ENCODE assay signal across 17 cellular contexts in genomic region chr17:1745513-1746020, GRCh38. TPM values are rescaled to one million over a fixed set of nuclear protein-coding genes. Genes with fewer than 3 reads are reported as not detected.
DNase-seq lines count a peak whose midpoint lies in the region; ATAC-seq, FAIRE-seq and TF ChIP-seq lines count a peak whose summit lies in the region.
"Had no signal": no experiment of that assay in that cellular context is flagged by ENCODE, and none has a peak within 500 bp of the region (broad histone marks: within the 10 kb centered on the region; RNA-seq: fewer than 3 reads in every experiment).

No MANE protein-coding gene starts in this region.

- H4K91ac ChIP-seq in H1 (replicated peaks; ENCODE audit: insufficient read length, low read length), result no peak overlapping the region
- H4K91ac ChIP-seq in mesenchymal stem cell (ENCODE audit: low read length), result peak overlapping the region; percentile 34

- H3K4me1 ChIP-seq in H1 (replicated peaks in 1 of 4; ENCODE audit: control insufficient read depth in 3 of 4, insufficient read depth in 4 of 4, low read length in 3 of 4) (peaks cover 0 to 8% (median 3%) of the 10 kb centered on the region in 4 experiments; a peak in 4 of 7 replicates), mesenchymal stem cell (ENCODE audit: control insufficient read depth, insufficient read depth, low read depth, low read length) (peaks cover 14% of the 10 kb centered on the region), suprapubic skin (peaks cover 41% of the 10 kb centered on the region)

- no peak overlapping the region; the same call in 1 of the 2 replicates for H3K18ac ChIP-seq in H1 (ENCODE audit: extremely low read depth, low read length)
- H3K18ac ChIP-seq in mesenchymal stem cell (ENCODE audit: low read depth in 1 of 2, low read length in 2 of 2), result no peak overlapping the region

- TF ChIP-seq EP300 in H1 (IDR thresholded peaks at IDR 0.05; ENCODE audit: borderline replicate concordance in 1 of 2, low read depth in 2 of 2, low read length in 2 of 2) (no peak), suprapubic skin (IDR thresholded peaks at IDR 0.05) (no peak)

- H3K27ac Mint-ChIP-seq in activated CD4-positive, alpha-beta T cell treated with anti-CD3 and anti-CD28 coated beads, Interleukin-2, amount 10 ng/mL, durations not matched to agents 7 days and 5 days, result peak overlapping the region; percentile 19
- H3K27ac Mint-ChIP-seq in activated CD4-positive, alpha-beta T cell treated with anti-CD3 and anti-CD28 coated beads, Interleukin-2, amount 10 ng/mL, durations not matched to agents 24 days and 14 days, result no peak overlapping the region
- no peak overlapping the region for H3K27ac Mint-ChIP-seq in chondrocyte (ENCODE audit: unreplicated experiment)
- no peak overlapping the region for H3K27ac Mint-ChIP-seq in activated CD8-positive, alpha-beta T cell treated with anti-CD3 and anti-CD28 coated beads for 36 hours
- H3K27ac Mint-ChIP-seq: GM23338, H9 had no signal

- H3K27me3 Mint-ChIP-seq in activated CD4-positive, alpha-beta T cell treated with anti-CD3 and anti-CD28 coated beads, Interleukin-2, amount 10 ng/mL, durations not matched to agents 7 days and 5 days, result no peaks in the 10 kb centered on the region
- no peaks in the 10 kb centered on the region for H3K27me3 Mint-ChIP-seq in activated CD4-positive, alpha-beta T cell treated with anti-CD3 and anti-CD28 coated beads, Interleukin-2, amount 10 ng/mL, durations not matched to agents 24 days and 14 days
- no peaks in the 10 kb centered on the region for H3K27me3 Mint-ChIP-seq in chondrocyte (ENCODE audit: low read depth)
- H3K27me3 Mint-ChIP-seq in activated CD8-positive, alpha-beta T cell treated with anti-CD3 and anti-CD28 coated beads for 36 hours, result no peaks in the 10 kb centered on the region
- H3K27me3 Mint-ChIP-seq: CD8-positive, alpha-beta memory T cell had no signal

- WGBS in H1 (ENCODE audit: extremely low coverage in 1 of 2, insufficient coverage in 1 of 2, insufficient read length in 1 of 2, insufficient replicate concordance in 2 of 2, low coverage in 1 of 2, low lambda C conversion rate in 2 of 2, missing lambda C conversion rate in 1 of 2), 2 experiments, result 95% methylated on average over 8 of the region's 12 CpGs; no CpG with 5 or more reads in 1 of the 2 experiments
- 93% methylated on average over 11 of the region's 12 CpGs for WGBS in mesenchymal stem cell
- WGBS in suprapubic skin, result 96% methylated on average over 6 of the region's 12 CpGs

- H3K56ac ChIP-seq in H1 (replicated peaks; ENCODE audit: insufficient read length, low read depth, low read length), result no peak overlapping the region

- no peak for ATAC-seq in activated CD8-positive, alpha-beta T cell treated with anti-CD3 and anti-CD28 coated beads for 36 hours

- H2AK5ac ChIP-seq in H1 (ENCODE audit: low read depth, low read length) (no peak overlapping the region), mesenchymal stem cell (ENCODE audit: low read length, severe bottlenecking) (no peak overlapping the region)

- H3K9ac ChIP-seq in H1 (replicated peaks in 1 of 4; ENCODE audit: extremely low read depth in 1 of 4, low read depth in 3 of 4, low read length in 3 of 4) (no peak overlapping the region), mesenchymal stem cell (ENCODE audit: low read length) (no peak overlapping the region)
- H3K9ac ChIP-seq: BLaER1 had no signal

- H3K36me3 ChIP-seq in H1 (ENCODE audit: control insufficient read depth in 2 of 4, insufficient read depth in 4 of 4, low read length in 3 of 4) (no peaks in the 10 kb centered on the region), mesenchymal stem cell (ENCODE audit: control insufficient read depth in 1 of 2, insufficient read depth in 2 of 2, low read depth in 1 of 2, low read length in 2 of 2) (peaks cover 0 to 5% of the 10 kb centered on the region in 2 experiments), suprapubic skin (no peaks in the 10 kb centered on the region)
- H3K36me3 ChIP-seq: BLaER1 had no signal

- in situ Hi-C loops in KBM-7 (cut with MboI; ENCODE audit: low pct_unique_long_range_greater_than_20kb, low sequenced_read_pairs), result no loop called here

- intact Hi-C loops in activated CD4-positive, alpha-beta T cell treated with anti-CD3 and anti-CD28 coated beads, Interleukin-2, amount 10 ng/mL, durations not matched to agents 24 days and 14 days (cut with micrococcal nuclease), result no loop called here
- intact Hi-C loops in activated CD8-positive, alpha-beta T cell treated with anti-CD3 and anti-CD28 coated beads for 36 hours (cut with micrococcal nuclease), result no loop called here

- H3K4ac ChIP-seq in H1 (replicated peaks; ENCODE audit: insufficient read length, low read depth, low read length), result no peak overlapping the region
- H3K4ac ChIP-seq in mesenchymal stem cell (ENCODE audit: low read depth in 1 of 2, low read length in 2 of 2), result no peak overlapping the region

- TF ChIP-seq POLR2A in H1 (IDR thresholded peaks at IDR 0.05; ENCODE audit: control extremely low read depth in 1 of 2, low read depth in 2 of 2, low read length in 2 of 2) (no peak), suprapubic skin (IDR thresholded peaks at IDR 0.05) (no peak)

- no peaks in the 10 kb centered on the region for H3K23me2 ChIP-seq in H1 (ENCODE audit: low read depth, low read length)

- no peak overlapping the region for H3K4me2 ChIP-seq in H1 (ENCODE audit: insufficient read depth in 1 of 2, low read depth in 2 of 2, low read length in 2 of 2)
- no peak overlapping the region for H3K4me2 ChIP-seq in mesenchymal stem cell (ENCODE audit: low read length, poor library complexity, severe bottlenecking)
- H3K4me2 ChIP-seq: BLaER1, GM23338 had no signal

- no peak for TF ChIP-seq CTCF in H1 (IDR thresholded peaks at IDR 0.05; ENCODE audit: control extremely low read depth in 1 of 3, insufficient read depth in 1 of 3, low read depth in 1 of 3, low read length in 3 of 3)
- TF ChIP-seq CTCF in suprapubic skin (IDR thresholded peaks at IDR 0.05), result no peak
- TF ChIP-seq CTCF in chondrocyte (IDR thresholded peaks at IDR 0.05), result no peak
- TF ChIP-seq CTCF in activated CD8-positive, alpha-beta T cell treated with anti-CD3 and anti-CD28 coated beads for 36 hours (IDR thresholded peaks at IDR 0.05), result no peak

- H3K4me1 Mint-ChIP-seq in activated CD4-positive, alpha-beta T cell treated with anti-CD3 and anti-CD28 coated beads, Interleukin-2, amount 10 ng/mL, durations not matched to agents 7 days and 5 days, result no peaks in the 10 kb centered on the region
- no peaks in the 10 kb centered on the region for H3K4me1 Mint-ChIP-seq in activated CD4-positive, alpha-beta T cell treated with anti-CD3 and anti-CD28 coated beads, Interleukin-2, amount 10 ng/mL, durations not matched to agents 24 days and 14 days
- no peaks in the 10 kb centered on the region for H3K4me1 Mint-ChIP-seq in chondrocyte (ENCODE audit: low read depth)
- no peaks in the 10 kb centered on the region for H3K4me1 Mint-ChIP-seq in activated CD8-positive, alpha-beta T cell treated with anti-CD3 and anti-CD28 coated beads for 36 hours (ENCODE audit: low read depth)
- H3K4me1 Mint-ChIP-seq: CD8-positive, alpha-beta memory T cell had no signal

- no peak overlapping the region for H3K4me3 Mint-ChIP-seq in activated CD4-positive, alpha-beta T cell treated with anti-CD3 and anti-CD28 coated beads, Interleukin-2, amount 10 ng/mL, durations not matched to agents 7 days and 5 days
- no peak overlapping the region for H3K4me3 Mint-ChIP-seq in activated CD4-positive, alpha-beta T cell treated with anti-CD3 and anti-CD28 coated beads, Interleukin-2, amount 10 ng/mL, durations not matched to agents 24 days and 14 days
- no peak overlapping the region for H3K4me3 Mint-ChIP-seq in chondrocyte (ENCODE audit: unreplicated experiment)
- no peak overlapping the region for H3K4me3 Mint-ChIP-seq in activated CD8-positive, alpha-beta T cell treated with anti-CD3 and anti-CD28 coated beads for 36 hours
- H3K4me3 Mint-ChIP-seq: CD8-positive, alpha-beta memory T cell; GM23338; H9 had no signal

- CTCF ChIA-PET in activated CD4-positive, alpha-beta T cell treated with anti-CD3 and anti-CD28 coated beads, Interleukin-2, amount 10 ng/mL, durations not matched to agents 7 days and 5 days (lab: Charles Lee), result interaction anchor here (1.3 kb wide), 1 partner anchor 18 kb away, joined by 4 read pairs; no protein-coding TSS in a partner anchor
- CTCF ChIA-PET in H1 (lab: Charles Lee; ENCODE audit: partially characterized antibody), result interaction anchor here (1.7 to 1.8 kb wide), 2 partner anchors 19 to 20 kb away, joined by 4 read pairs; no protein-coding TSS in a partner anchor
- CTCF ChIA-PET in activated CD8-positive, alpha-beta T cell treated with anti-CD3 and anti-CD28 coated beads for 36 hours (lab: Charles Lee), result no interaction called here

- DNase-seq in activated CD4-positive, alpha-beta T cell treated with anti-CD3 and anti-CD28 coated beads, Interleukin-2, amount 10 ng/mL, durations not matched to agents 7 days and 5 days, result no peak
- DNase-seq in activated CD4-positive, alpha-beta T cell treated with anti-CD3 and anti-CD28 coated beads, Interleukin-2, amount 10 ng/mL, durations not matched to agents 24 days and 14 days, result no peak
- no peak for DNase-seq in H1 (ENCODE audit: low read depth in 1 of 2, low spot score in 2 of 2)
- no peak for DNase-seq in mesenchymal stem cell
- no peak for DNase-seq in suprapubic skin (ENCODE audit: low spot score in 2 of 2)
- DNase-seq in KBM-7, result no peak
- DNase-seq in chondrocyte (ENCODE audit: low spot score), result no peak
- DNase-seq in activated CD8-positive, alpha-beta T cell treated with anti-CD3 and anti-CD28 coated beads for 36 hours, result no peak
- DNase-seq: AML-193; Caco-2; CD8-positive, alpha-beta memory T cell; DND-41; GDM1; H9 had no signal

- H3K23ac ChIP-seq in H1 (ENCODE audit: insufficient read length) (no peak overlapping the region), mesenchymal stem cell (ENCODE audit: low read length in 2 of 2) (no peak overlapping the region)

- H2BK12ac ChIP-seq in H1 (ENCODE audit: low read depth, low read length) (peak overlapping the region; percentile 39; the same call in 1 of the 2 replicates), mesenchymal stem cell (ENCODE audit: low read length in 2 of 2) (no peak overlapping the region)

- H2BK120ac ChIP-seq in H1 (replicated peaks; ENCODE audit: low read depth, low read length), result no peak overlapping the region
- no peak overlapping the region for H2BK120ac ChIP-seq in mesenchymal stem cell (ENCODE audit: low read depth, low read length)

- no peak for FAIRE-seq in H1 (lab: Jason Lieb, UNC)

- no peaks in the 10 kb centered on the region for H4K20me1 ChIP-seq in H1 (replicated peaks in 1 of 2; ENCODE audit: control insufficient read depth in 1 of 2, insufficient read depth in 2 of 2, low read length in 2 of 2)
- H4K20me1 ChIP-seq: BLaER1 had no signal

- H3K27me3 ChIP-seq in H1 (replicated peaks in 1 of 4; ENCODE audit: control insufficient read depth in 3 of 4, extremely low read depth in 1 of 4, insufficient read depth in 3 of 4, low read length in 3 of 4), result no peaks in the 10 kb centered on the region; a peak in 1 of 7 replicates
- peaks cover 0 to 5% of the 10 kb centered on the region in 2 experiments for H3K27me3 ChIP-seq in mesenchymal stem cell (ENCODE audit: control insufficient read depth in 1 of 2, insufficient read depth in 1 of 2, low read length in 2 of 2)
- H3K27me3 ChIP-seq in suprapubic skin, result no peaks in the 10 kb centered on the region
- H3K27me3 ChIP-seq: BLaER1 had no signal

- no peak overlapping the region; the same call in 1 of the 2 replicates for H2BK15ac ChIP-seq in H1 (ENCODE audit: low read length)
- peak overlapping the region; percentile 40 for H2BK15ac ChIP-seq in mesenchymal stem cell (ENCODE audit: low read depth, poor library complexity, severe bottlenecking)

- POLR2A ChIA-PET in activated CD4-positive, alpha-beta T cell treated with anti-CD3 and anti-CD28 coated beads, Interleukin-2, amount 10 ng/mL, durations not matched to agents 7 days and 5 days (lab: Charles Lee), result no interaction called here
- POLR2A ChIA-PET in H1 (lab: Charles Lee; ENCODE audit: partially characterized antibody), result interaction anchor here (1.2 to 1.6 kb wide), 3 partner anchors 12 to 31 kb away, joined by 3 to 4 read pairs (median 3); no protein-coding TSS in a partner anchor
- POLR2A ChIA-PET in activated CD8-positive, alpha-beta T cell treated with anti-CD3 and anti-CD28 coated beads for 36 hours (lab: Charles Lee), result no interaction called here

- H3K4me3 ChIP-seq in H1 (ENCODE audit: extremely low read depth in 1 of 4, insufficient read depth in 2 of 4, low read depth in 3 of 4, low read length in 4 of 4) (no peak overlapping the region), mesenchymal stem cell (ENCODE audit: insufficient read depth in 1 of 2, low read depth in 1 of 2, low read length in 2 of 2) (no peak overlapping the region), suprapubic skin (no peak overlapping the region)
- H3K4me3 ChIP-seq: BLaER1, GM23338 had no signal

- H3K36me3 Mint-ChIP-seq in activated CD4-positive, alpha-beta T cell treated with anti-CD3 and anti-CD28 coated beads, Interleukin-2, amount 10 ng/mL, durations not matched to agents 7 days and 5 days (ENCODE audit: low read depth), result no peaks in the 10 kb centered on the region
- no peaks in the 10 kb centered on the region for H3K36me3 Mint-ChIP-seq in activated CD4-positive, alpha-beta T cell treated with anti-CD3 and anti-CD28 coated beads, Interleukin-2, amount 10 ng/mL, durations not matched to agents 24 days and 14 days (ENCODE audit: low read depth)
- no peaks in the 10 kb centered on the region for H3K36me3 Mint-ChIP-seq in chondrocyte (ENCODE audit: low read depth)
- H3K36me3 Mint-ChIP-seq in activated CD8-positive, alpha-beta T cell treated with anti-CD3 and anti-CD28 coated beads for 36 hours (ENCODE audit: low read depth), result no peaks in the 10 kb centered on the region
- H3K36me3 Mint-ChIP-seq: CD8-positive, alpha-beta memory T cell had no signal

- no peak overlapping the region for H2BK5ac ChIP-seq in H1 (ENCODE audit: low read depth, low read length)
- no peak overlapping the region for H2BK5ac ChIP-seq in mesenchymal stem cell (ENCODE audit: low read depth, low read length, poor library complexity, severe bottlenecking)

- H4K8ac ChIP-seq in H1 (ENCODE audit: extremely low read depth, insufficient read depth, low read length) (no peak overlapping the region; the same call in 1 of the 2 replicates), mesenchymal stem cell (ENCODE audit: low read length) (no peak overlapping the region)

- no peak overlapping the region for H4K5ac ChIP-seq in H1 (ENCODE audit: insufficient read length, low read depth, low read length)

- H3K27ac ChIP-seq in H1 (ENCODE audit: low read depth, low read length) (no peak overlapping the region), mesenchymal stem cell (ENCODE audit: low read length, poor library complexity, severe bottlenecking) (no peak overlapping the region), suprapubic skin (peak overlapping the region; percentile 48)
- H3K27ac ChIP-seq: 22Rv1, BLaER1 had no signal

- TF ChIP-seq RAD21 in H1 (IDR thresholded peaks at IDR 0.05 in 1 of 2, conservative IDR thresholded peaks at IDR 0.05 in 1 of 2; ENCODE audit: low read depth in 2 of 2, low read length in 2 of 2), result no peak

- H3K9me3 ChIP-seq in H1 (ENCODE audit: insufficient read depth in 2 of 2, low read depth in 1 of 2, low read length in 1 of 2), result no peaks in the 10 kb centered on the region; a peak in 1 of 4 replicates
- no peaks in the 10 kb centered on the region for H3K9me3 ChIP-seq in mesenchymal stem cell (ENCODE audit: control insufficient read depth, low read length)
- H3K9me3 ChIP-seq in suprapubic skin, result no peaks in the 10 kb centered on the region
- H3K9me3 ChIP-seq: BLaER1, Caco-2 had no signal

- H3K79me1 ChIP-seq in H1 (ENCODE audit: low read depth, low read length) (no peaks in the 10 kb centered on the region), mesenchymal stem cell (replicated peaks; ENCODE audit: low read length, poor library complexity, severe bottlenecking) (no peaks in the 10 kb centered on the region)

- no peak overlapping the region for H2BK20ac ChIP-seq in H1 (ENCODE audit: low read length)

- no peaks in the 10 kb centered on the region for H3K9me3 Mint-ChIP-seq in activated CD4-positive, alpha-beta T cell treated with anti-CD3 and anti-CD28 coated beads, Interleukin-2, amount 10 ng/mL, durations not matched to agents 7 days and 5 days
- no peaks in the 10 kb centered on the region for H3K9me3 Mint-ChIP-seq in activated CD4-positive, alpha-beta T cell treated with anti-CD3 and anti-CD28 coated beads, Interleukin-2, amount 10 ng/mL, durations not matched to agents 24 days and 14 days
- H3K9me3 Mint-ChIP-seq in chondrocyte (ENCODE audit: low read depth), result no peaks in the 10 kb centered on the region
- H3K9me3 Mint-ChIP-seq in activated CD8-positive, alpha-beta T cell treated with anti-CD3 and anti-CD28 coated beads for 36 hours, result no peaks in the 10 kb centered on the region
- H3K9me3 Mint-ChIP-seq: CD8-positive, alpha-beta memory T cell had no signal

- H3K79me2 ChIP-seq in H1 (ENCODE audit: control insufficient read depth in 1 of 2, insufficient read depth in 2 of 2, low read length in 2 of 2), result no peaks in the 10 kb centered on the region

- no peak overlapping the region for H2AFZ ChIP-seq in H1 (ENCODE audit: low read length)
- H2AFZ ChIP-seq in mesenchymal stem cell (ENCODE audit: low read depth, low read length), result no peak overlapping the region
- H2AFZ ChIP-seq: GM23338 had no signal

- H3K14ac ChIP-seq in H1 (ENCODE audit: insufficient read length) (no peak overlapping the region), mesenchymal stem cell (ENCODE audit: low read length in 2 of 2) (no peak overlapping the region)

RNA-seq across cellular contexts. Expression of gene SERPINF2, which starts 2.9 kb away (rescaled TPM):
- total RNA-seq in activated CD4-positive, alpha-beta T cell treated with anti-CD3 and anti-CD28 coated beads, Interleukin-2, amount 10 ng/mL, durations not matched to agents 7 days and 5 days, result 1 to 10 TPM in 1 of 2 experiments, under 1 TPM in 1; 0.79 to 1.3 TPM
- total RNA-seq in activated CD4-positive, alpha-beta T cell treated with anti-CD3 and anti-CD28 coated beads, Interleukin-2, amount 10 ng/mL, durations not matched to agents 24 days and 14 days, result 0.12 and 0.16 TPM in 2 replicates
- 1.6 and 1.8 TPM in 2 replicates for total RNA-seq in H1 (2021; fragmentation: NEBNext Ultra II Directional; extraction: Animal tissue kit (Norgen Biotek cat#: 25700))
- 3.2 and 5.5 TPM in 2 replicates for polyA plus RNA-seq in H1 (2011; rRNA removed)
- 3.3 TPM for polyA plus RNA-seq in H1 (2011; cell fraction: cytosol; rRNA removed)
- polyA plus RNA-seq in H1 (2011; cell fraction: nucleus; rRNA removed), result 2.3 TPM
- 1.1 to 2.2 TPM (median 1.7 TPM) in 4 replicates for polyA plus RNA-seq in H1 (2012, experiment 1 of 2)
- 1.3 TPM for polyA plus RNA-seq in H1 (2012, experiment 2 of 2)
- 0.81 TPM for polyA plus RNA-seq in H1 (2013, experiment 1 of 2)
- polyA plus RNA-seq in H1 (2013, experiment 2 of 2), result 0.81 TPM
- 0.73 and 0.82 TPM in 2 replicates for polyA minus RNA-seq in H1 (2011; rRNA and poly(A)+ RNA removed)
- 1.8 TPM for polyA minus RNA-seq in H1 (2011; cell fraction: cytosol; rRNA and poly(A)+ RNA removed)
- 0.60 TPM for polyA minus RNA-seq in H1 (2011; cell fraction: nucleus; rRNA and poly(A)+ RNA removed)
- polyA plus RNA-seq in mesenchymal stem cell (2013, experiment 1 of 2), result 0.03 TPM
- polyA plus RNA-seq in mesenchymal stem cell (2013, experiment 2 of 2), result 0.01 TPM
- total RNA-seq in suprapubic skin, result 1 to 10 TPM; 3.9 to 7.4 (median 5.9) TPM
- total RNA-seq in chondrocyte, result 0.15 to 0.24 TPM (median 0.15 TPM) in 3 replicates
- under 1 TPM; 0.11 to 0.18 TPM for total RNA-seq in activated CD8-positive, alpha-beta T cell treated with anti-CD3 and anti-CD28 coated beads for 36 hours
- polyA plus RNA-seq: CD8-positive, alpha-beta memory T cell had no signal

RNA-seq across cellular contexts. Expression of gene SERPINF1, which starts 16.3 kb away (rescaled TPM):
- 1 to 10 TPM; 1.3 to 2.0 TPM for total RNA-seq in activated CD4-positive, alpha-beta T cell treated with anti-CD3 and anti-CD28 coated beads, Interleukin-2, amount 10 ng/mL, durations not matched to agents 7 days and 5 days
- not detected in 2 replicates for total RNA-seq in activated CD4-positive, alpha-beta T cell treated with anti-CD3 and anti-CD28 coated beads, Interleukin-2, amount 10 ng/mL, durations not matched to agents 24 days and 14 days
- 41.5 and 42.3 TPM in 2 replicates for total RNA-seq in H1 (2021; fragmentation: NEBNext Ultra II Directional; extraction: Animal tissue kit (Norgen Biotek cat#: 25700))
- polyA plus RNA-seq in H1 (2011; rRNA removed), result 136 and 161 TPM in 2 replicates
- 112 TPM for polyA plus RNA-seq in H1 (2011; cell fraction: cytosol; rRNA removed)
- polyA plus RNA-seq in H1 (2011; cell fraction: nucleus; rRNA removed), result 138 TPM
- polyA plus RNA-seq in H1 (2012, experiment 1 of 2), result 44.7 to 50.6 TPM (median 49.2 TPM) in 4 replicates
- polyA plus RNA-seq in H1 (2012, experiment 2 of 2), result 62.1 TPM
- polyA plus RNA-seq in H1 (2013, experiment 1 of 2), result 94.4 TPM
- 101 TPM for polyA plus RNA-seq in H1 (2013, experiment 2 of 2)
- polyA minus RNA-seq in H1 (2011; rRNA and poly(A)+ RNA removed), result 45.7 and 57.7 TPM in 2 replicates
- polyA minus RNA-seq in H1 (2011; cell fraction: cytosol; rRNA and poly(A)+ RNA removed), result 29.4 TPM
- polyA minus RNA-seq in H1 (2011; cell fraction: nucleus; rRNA and poly(A)+ RNA removed), result 23.2 TPM
- 83.0 TPM for polyA plus RNA-seq in mesenchymal stem cell (2013, experiment 1 of 2)
- 81.2 TPM for polyA plus RNA-seq in mesenchymal stem cell (2013, experiment 2 of 2)
- total RNA-seq in suprapubic skin, result 100 to 1,000 TPM; 146 to 256 (median 194) TPM
- total RNA-seq in chondrocyte, result 14.6 to 69.2 TPM (median 15.2 TPM) in 3 replicates
- total RNA-seq in activated CD8-positive, alpha-beta T cell treated with anti-CD3 and anti-CD28 coated beads for 36 hours, result 1 to 10 TPM; 6.8 to 6.9 TPM

RNA-seq across cellular contexts. Expression of gene WDR81, which starts 21.1 kb away (rescaled TPM):
- 10 to 100 TPM; 50.7 to 57.9 TPM for total RNA-seq in activated CD4-positive, alpha-beta T cell treated with anti-CD3 and anti-CD28 coated beads, Interleukin-2, amount 10 ng/mL, durations not matched to agents 7 days and 5 days
- total RNA-seq in activated CD4-positive, alpha-beta T cell treated with anti-CD3 and anti-CD28 coated beads, Interleukin-2, amount 10 ng/mL, durations not matched to agents 24 days and 14 days, result 17.6 and 18.3 TPM in 2 replicates
- total RNA-seq in H1 (2021; fragmentation: NEBNext Ultra II Directional; extraction: Animal tissue kit (Norgen Biotek cat#: 25700)), result 12.3 and 13.1 TPM in 2 replicates
- 9.1 and 12.9 TPM in 2 replicates for polyA plus RNA-seq in H1 (2011; rRNA removed)
- 8.0 TPM for polyA plus RNA-seq in H1 (2011; cell fraction: cytosol; rRNA removed)
- polyA plus RNA-seq in H1 (2011; cell fraction: nucleus; rRNA removed), result 30.5 TPM
- polyA plus RNA-seq in H1 (2012, experiment 1 of 2), result 7.4 to 14.0 TPM (median 13.7 TPM) in 4 replicates
- 10.3 TPM for polyA plus RNA-seq in H1 (2012, experiment 2 of 2)
- polyA plus RNA-seq in H1 (2013, experiment 1 of 2), result 6.6 TPM
- 5.4 TPM for polyA plus RNA-seq in H1 (2013, experiment 2 of 2)
- 7.8 and 8.5 TPM in 2 replicates for polyA minus RNA-seq in H1 (2011; rRNA and poly(A)+ RNA removed)
- 10.5 TPM for polyA minus RNA-seq in H1 (2011; cell fraction: cytosol; rRNA and poly(A)+ RNA removed)
- 13.8 TPM for polyA minus RNA-seq in H1 (2011; cell fraction: nucleus; rRNA and poly(A)+ RNA removed)
- polyA plus RNA-seq in mesenchymal stem cell (2013, experiment 1 of 2), result 15.3 TPM
- 15.6 TPM for polyA plus RNA-seq in mesenchymal stem cell (2013, experiment 2 of 2)
- total RNA-seq in suprapubic skin (10 to 100 TPM; 40.0 to 61.7 (median 51.3) TPM), chondrocyte (14.8 to 18.6 TPM (median 16.2 TPM) in 3 replicates)
- 1 to 10 TPM; 7.0 to 8.0 TPM for total RNA-seq in activated CD8-positive, alpha-beta T cell treated with anti-CD3 and anti-CD28 coated beads for 36 hours

RNA-seq across cellular contexts. Expression of gene TLCD2, which starts 35.4 kb away (rescaled TPM):
- under 1 TPM; 0.07 to 0.12 TPM for total RNA-seq in activated CD4-positive, alpha-beta T cell treated with anti-CD3 and anti-CD28 coated beads, Interleukin-2, amount 10 ng/mL, durations not matched to agents 7 days and 5 days
- 0.07 and 0.14 TPM in 2 replicates for total RNA-seq in activated CD4-positive, alpha-beta T cell treated with anti-CD3 and anti-CD28 coated beads, Interleukin-2, amount 10 ng/mL, durations not matched to agents 24 days and 14 days
- 1.3 and 1.4 TPM in 2 replicates for total RNA-seq in H1 (2021; fragmentation: NEBNext Ultra II Directional; extraction: Animal tissue kit (Norgen Biotek cat#: 25700))
- 0.47 and 0.69 TPM in 2 replicates for polyA plus RNA-seq in H1 (2011; rRNA removed)
- polyA plus RNA-seq in H1 (2011; cell fraction: cytosol; rRNA removed), result 0.83 TPM
- 2.2 TPM for polyA plus RNA-seq in H1 (2011; cell fraction: nucleus; rRNA removed)
- 1.4 to 1.9 TPM (median 1.5 TPM) in 4 replicates for polyA plus RNA-seq in H1 (2012, experiment 1 of 2)
- 0.58 TPM for polyA plus RNA-seq in H1 (2012, experiment 2 of 2)
- polyA plus RNA-seq in H1 (2013, experiment 1 of 2), result 1.9 TPM
- polyA plus RNA-seq in H1 (2013, experiment 2 of 2), result 1.6 TPM
- polyA minus RNA-seq in H1 (2011; rRNA and poly(A)+ RNA removed), result 0.85 and 1.0 TPM in 2 replicates
- polyA minus RNA-seq in H1 (2011; cell fraction: cytosol; rRNA and poly(A)+ RNA removed), result 0.66 TPM
- 2.1 TPM for polyA minus RNA-seq in H1 (2011; cell fraction: nucleus; rRNA and poly(A)+ RNA removed)
- polyA plus RNA-seq in mesenchymal stem cell (2013, experiment 1 of 2), result 5.7 TPM
- polyA plus RNA-seq in mesenchymal stem cell (2013, experiment 2 of 2), result 5.4 TPM
- 1 to 10 TPM; 2.2 to 4.6 (median 2.9) TPM for total RNA-seq in suprapubic skin
- total RNA-seq in chondrocyte, result 5.6 to 9.5 TPM (median 9.2 TPM) in 3 replicates
- under 1 TPM; 0.07 to 0.09 TPM for total RNA-seq in activated CD8-positive, alpha-beta T cell treated with anti-CD3 and anti-CD28 coated beads for 36 hours
